8 cellular contexts compared by ENCODE assay signal in the genomic region with DNA sequence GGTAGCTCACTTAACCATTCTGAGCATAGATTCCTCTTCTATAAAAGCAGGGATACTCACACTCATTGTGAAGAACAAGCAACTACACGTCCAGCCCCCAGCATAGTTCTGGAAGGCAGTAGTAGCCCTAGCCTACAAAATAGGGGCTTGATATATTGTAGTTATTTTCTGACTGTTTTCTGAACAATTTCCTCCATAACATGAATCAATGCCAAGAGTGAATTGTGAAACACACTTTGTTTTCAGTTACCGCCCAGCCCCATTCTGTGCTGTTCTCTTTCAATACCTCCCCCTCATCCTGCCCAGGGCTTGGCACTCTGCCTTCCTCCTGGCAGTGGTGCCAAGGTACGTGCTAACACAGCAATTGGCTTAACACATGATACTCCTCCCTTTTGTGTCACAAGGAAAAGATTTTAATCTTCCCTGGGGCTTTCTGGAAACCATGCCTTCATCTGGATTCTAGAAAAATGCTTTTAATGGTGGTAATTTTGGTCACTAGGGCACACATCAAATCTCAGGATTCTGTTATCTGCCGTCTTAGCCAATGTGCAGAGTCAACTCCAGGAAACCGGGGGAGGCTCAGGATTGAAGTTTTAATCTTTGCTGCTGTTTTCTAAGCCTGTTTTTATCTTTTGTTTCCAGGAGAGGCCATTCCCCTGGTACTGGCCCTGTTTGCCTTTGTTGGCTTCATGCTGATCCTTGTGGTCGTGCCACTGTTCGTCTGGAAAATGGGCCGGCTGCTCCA. TPM values are rescaled to one million over a fixed set of nuclear protein-coding genes. Genes with fewer than 3 reads are reported as not detected.
DNase-seq lines count a peak whose midpoint lies in the region; ATAC-seq, FAIRE-seq and TF ChIP-seq lines count a peak whose summit lies in the region.

No MANE protein-coding gene starts in this region.

- peaks cover 8% of the 10 kb centered on the region for H3K4me1 Mint-ChIP-seq in type B pancreatic cell (ENCODE audit: unreplicated experiment)

- no TSS peak for BruUV-seq in HepG2 (replicated peaks; lab: Mats Ljungman, UMichigan)

- intact Hi-C loops in HepG2 (cut with micrococcal nuclease; ENCODE audit: unreplicated experiment) (no loop called here), kidney (cut with DNase I) (no loop called here)

- H3K79me2 ChIP-seq in HepG2 (ENCODE audit: insufficient read depth, low read length), result no peaks in the 10 kb centered on the region

- FAIRE-seq in HepG2 (lab: Jason Lieb, UNC) (no peak), kidney (lab: Jason Lieb, UNC) (peak; percentile 92), GM12891 (lab: Jason Lieb, UNC) (no peak)

- no peaks in the 10 kb centered on the region for H3K36me3 Mint-ChIP-seq in type B pancreatic cell

- no peaks in the 10 kb centered on the region for H4K20me1 ChIP-seq in HepG2 (ENCODE audit: insufficient read depth, low read length)

- H3K36me3 ChIP-seq in liver (ENCODE audit: control insufficient read depth in 4 of 4, insufficient read depth in 3 of 4, low read depth in 1 of 4, low read length in 3 of 4), result no peaks in the 10 kb centered on the region
- H3K36me3 ChIP-seq in HepG2 (replicated peaks in 1 of 2; ENCODE audit: control insufficient read depth in 1 of 2, insufficient read depth in 2 of 2, low read length in 2 of 2), result no peaks in the 10 kb centered on the region
- no peaks in the 10 kb centered on the region for H3K36me3 ChIP-seq in kidney (ENCODE audit: control insufficient read depth in 1 of 2, insufficient read depth in 2 of 2, low read length in 2 of 2)

- TF ChIP-seq EP300 in HepG2 (IDR thresholded peaks at IDR 0.05; ENCODE audit: low read depth in 2 of 2, low read length in 2 of 2), result no peak
- TF ChIP-seq EP300 in HepG2 (CRISPR knock-in tag; IDR thresholded peaks at IDR 0.05; ENCODE audit: borderline replicate concordance), result no peak

- in situ Hi-C loops in HepG2 (cut with HindIII; ENCODE audit: extremely low pct_ligation_motif_present, low pct_unique_long_range_greater_than_20kb), result no loop called here

- H3K4me1 ChIP-seq in liver (ENCODE audit: control insufficient read depth in 4 of 4, insufficient read depth in 4 of 4, low read length in 3 of 4), result peaks cover 3 to 6% (median 4%) of the 10 kb centered on the region in 4 donors
- peaks cover 4% of the 10 kb centered on the region for H3K4me1 ChIP-seq in HepG2 (ENCODE audit: insufficient read depth, low read length)
- peaks cover 0 to 8% of the 10 kb centered on the region in 2 donors for H3K4me1 ChIP-seq in kidney (ENCODE audit: control insufficient read depth in 1 of 2, insufficient read depth in 1 of 2, low read depth in 1 of 2, low read length in 2 of 2)

- H3K27me3 ChIP-seq in liver (ENCODE audit: control insufficient read depth in 4 of 4, insufficient read depth in 4 of 4, low read length in 3 of 4), result no peaks in the 10 kb centered on the region
- H3K27me3 ChIP-seq in HepG2 (ENCODE audit: control insufficient read depth in 1 of 2, insufficient read depth in 2 of 2, low read length in 2 of 2), result no peaks in the 10 kb centered on the region; a peak in 1 of 5 replicates

- TF ChIP-seq CTCF in liver (IDR thresholded peaks at IDR 0.05; ENCODE audit: low read depth, low read length, missing input control) (no peak), HepG2 (CRISPR knock-in tag; IDR thresholded peaks at IDR 0.05) (no peak), kidney (IDR thresholded peaks at IDR 0.05; ENCODE audit: borderline replicate concordance, extremely low read depth, insufficient read depth) (no peak), type B pancreatic cell (conservative IDR thresholded peaks at IDR 0.05) (no peak)

- ATAC-seq in HepG2 (no peak), GM19463 (IDR thresholded peaks at IDR 0.05; ENCODE audit: unreplicated experiment) (no peak)

- TF ChIP-seq POLR2A in HepG2 (IDR thresholded peaks at IDR 0.05; ENCODE audit: insufficient read depth in 1 of 2, low read depth in 2 of 2, low read length in 2 of 2), result no peak
- no peak for TF ChIP-seq POLR2A in GM12891 (IDR thresholded peaks at IDR 0.05; ENCODE audit: low read depth, low read length)

- POLR2A ChIA-PET in HepG2 (lab: Yijun Ruan, JAX), result no interaction called here

- 40% methylated on average over 8 of the region's 8 CpGs for WGBS in liver
- 63% methylated on average over 8 of the region's 8 CpGs for WGBS in HepG2 (ENCODE audit: low lambda C conversion rate)

- peak; percentile 54 to 60 for TF ChIP-seq RAD21 in liver (IDR thresholded peaks at IDR 0.05)
- TF ChIP-seq RAD21 in HepG2 (CRISPR knock-in tag; IDR thresholded peaks at IDR 0.05), result no peak

- H3K9ac ChIP-seq in liver (ENCODE audit: low read depth in 1 of 2, low read length in 2 of 2) (peak overlapping the region in 1 of 2 donors; percentile 49), HepG2 (ENCODE audit: insufficient read depth, low read depth, low read length) (no peak overlapping the region), kidney (ENCODE audit: low read length in 2 of 2) (no peak overlapping the region)

- H3K9me3 Mint-ChIP-seq in type B pancreatic cell, result no peaks in the 10 kb centered on the region

- no peaks in the 10 kb centered on the region for H3K27me3 Mint-ChIP-seq in type B pancreatic cell

- no peaks in the 10 kb centered on the region for H3K9me3 ChIP-seq in liver (ENCODE audit: control insufficient read depth in 4 of 4, low read length in 3 of 4)
- no peaks in the 10 kb centered on the region for H3K9me3 ChIP-seq in HepG2 (ENCODE audit: low read length)
- H3K9me3 ChIP-seq in kidney (ENCODE audit: control insufficient read depth in 1 of 2, low read length in 2 of 2), result no peaks in the 10 kb centered on the region

- H3K4me3 Mint-ChIP-seq in type B pancreatic cell, result no peak overlapping the region

- H3K27ac ChIP-seq in liver (ENCODE audit: low read depth in 1 of 2, low read length in 2 of 2), result peak overlapping the region; percentile 42 to 72
- no peak overlapping the region for H3K27ac ChIP-seq in HepG2 (ENCODE audit: extremely low read length, insufficient read depth, low read length)
- H3K27ac ChIP-seq in kidney (ENCODE audit: low read depth in 2 of 2, low read length in 2 of 2), result peak overlapping the region; percentile 38 to 93

- H2AFZ ChIP-seq in HepG2 (ENCODE audit: low read length), result no peak overlapping the region

- peak overlapping the region; percentile 20 for H3K27ac Mint-ChIP-seq in type B pancreatic cell

- CTCF ChIA-PET in HepG2 (lab: Yijun Ruan, JAX; ENCODE audit: low intra/inter-chr PET ratio, low total read pairs), result no interaction called here

- no peak overlapping the region for H3K4me3 ChIP-seq in liver (ENCODE audit: low read depth in 1 of 3, low read length in 3 of 3)
- no peak overlapping the region for H3K4me3 ChIP-seq in HepG2 (replicated peaks in 1 of 3; ENCODE audit: insufficient read depth in 1 of 3, low read depth in 2 of 3, low read length in 3 of 3)
- H3K4me3 ChIP-seq in kidney (ENCODE audit: low read length in 2 of 2), result no peak overlapping the region

- H3K4me2 ChIP-seq in HepG2 (ENCODE audit: low read depth, low read length), result no peak overlapping the region

- DNase-seq in HepG2 (ENCODE audit: low spot score) (no peak), astrocyte of the hippocampus (ENCODE audit: low read depth, low spot score) (peak; percentile 80), kidney (peak; percentile 93), type B pancreatic cell (ENCODE audit: extremely low spot score, unreplicated experiment) (no peak), germinal center (ENCODE audit: low spot score) (no peak), GM12891 (ENCODE audit: insufficient read length, low spot score) (no peak)

TF ChIP-seq in liver, 16 proteins besides CTCF, POLR2A, EP300 and RAD21 (continues in another document):
- TF ChIP-seq EGR1 (IDR thresholded peaks at IDR 0.05; ENCODE audit: low read depth in 2 of 2) (peak in 1 of 2 donors; percentile 58), JUND (IDR thresholded peaks at IDR 0.05) (peak in 1 of 2 donors; percentile 48), FOXA1 (IDR thresholded peaks at IDR 0.05) (peak; percentile 56)

TF ChIP-seq in HepG2, 621 proteins besides CTCF, POLR2A, EP300 and RAD21 (continues in another document):
- no peak for TF ChIP-seq SIN3B (IDR thresholded peaks at IDR 0.05; ENCODE audit: low read length)

TF ChIP-seq in GM12891, 5 proteins besides CTCF, POLR2A, EP300 and RAD21:
- TF ChIP-seq POLR2AphosphoS5 (IDR thresholded peaks at IDR 0.05; ENCODE audit: low read depth, low read length), result no peak
- no peak for TF ChIP-seq POU2F2 (IDR thresholded peaks at IDR 0.05; ENCODE audit: low read depth, low read length)
- TF ChIP-seq TAF1 (IDR thresholded peaks at IDR 0.05; ENCODE audit: low read depth, low read length), result no peak
- TF ChIP-seq PAX5 (IDR thresholded peaks at IDR 0.05; ENCODE audit: insufficient read depth, low read length, severe bottlenecking), result no peak
- TF ChIP-seq SPI1 (IDR thresholded peaks at IDR 0.05; ENCODE audit: low read depth, low read length), result no peak

RNA-seq across cellular contexts. Expression of a gene that starts 37.2 kb away (rescaled TPM):
- total RNA-seq in liver (1 to 10 TPM in 1 of 2 donors, under 1 TPM in 1; 0.14 to 1.3 TPM), HepG2 (2016; rRNA removed; fragmentation: Illumina TruSeq; extraction: Trizol) (0.22 and 0.34 TPM in 2 replicates), kidney (0.79 TPM), type B pancreatic cell (ENCODE audit: low replicate concordance) (0.31 and 0.56 TPM in 2 replicates)
- polyA plus RNA-seq in liver (under 1 TPM; 0.14 to 0.53 TPM), HepG2 (2011; rRNA removed) (0.32 and 0.37 TPM in 2 replicates), kidney (ENCODE audit: insufficient read depth, low read depth, low replicate concordance) (not detected)
- total RNA-seq in HepG2 (2016; cell fraction: cytosol; rRNA removed; fragmentation: Illumina TruSeq; extraction: Trizol; ENCODE audit: low read depth), result 0.53 and 0.91 TPM in 2 replicates
- 0.42 and 0.48 TPM in 2 replicates for total RNA-seq in HepG2 (2016; cell fraction: insoluble cytoplasmic fraction; rRNA removed; fragmentation: Illumina TruSeq; extraction: Trizol)
- total RNA-seq in HepG2 (2016; cell fraction: membrane; rRNA removed; fragmentation: Illumina TruSeq; extraction: Trizol), result 0.37 and 0.45 TPM in 2 replicates
- 0.68 and 1.5 TPM in 2 replicates for total RNA-seq in HepG2 (2016; cell fraction: nucleus; rRNA removed; fragmentation: Illumina TruSeq; extraction: Trizol)
- polyA plus RNA-seq in HepG2 (2011; cell fraction: cytosol; rRNA removed), result 0.22 and 0.24 TPM in 2 replicates
- 0.63 and 0.69 TPM in 2 replicates for polyA plus RNA-seq in HepG2 (2011; cell fraction: nucleus; rRNA removed)
- 0.17 and 0.27 TPM in 2 replicates for polyA plus RNA-seq in HepG2 (2012)
- 0.06 TPM in 1 of 2 replicates, not detected in the other for polyA plus RNA-seq in HepG2 (2016; cell fraction: cytosol; fragmentation: Illumina TruSeq; extraction: Trizol; ENCODE audit: low read depth)
- polyA plus RNA-seq in HepG2 (2016; cell fraction: insoluble cytoplasmic fraction; fragmentation: Illumina TruSeq; extraction: Trizol; ENCODE audit: low read depth), result 0.34 and 0.61 TPM in 2 replicates
- polyA plus RNA-seq in HepG2 (2016; cell fraction: membrane; fragmentation: Illumina TruSeq; extraction: Trizol; ENCODE audit: low read depth), result 0.15 and 0.18 TPM in 2 replicates
- polyA plus RNA-seq in HepG2 (2016; cell fraction: nucleus; fragmentation: Illumina TruSeq; extraction: Trizol; ENCODE audit: insufficient read depth, low read depth), result 1.2 and 1.8 TPM in 2 replicates
- 2.0 and 67.6 TPM in 2 replicates for polyA minus RNA-seq in HepG2 (2011; rRNA and poly(A)+ RNA removed; ENCODE audit: low replicate concordance)
- 0.40 and 0.62 TPM in 2 replicates for polyA minus RNA-seq in HepG2 (2011; cell fraction: cytosol; rRNA and poly(A)+ RNA removed)
- 3.1 and 4.8 TPM in 2 replicates for polyA minus RNA-seq in HepG2 (2011; cell fraction: nucleus; rRNA and poly(A)+ RNA removed)
- polyA plus RNA-seq in GM12891 (2012; ENCODE audit: low read depth, missing spikeins), result 0.13 TPM

Comparison
In these comparisons a context has a peak if more than half of its experiments do, and no peak if none do; other contexts are left out.
1. DNase-seq: peak in astrocyte of the hippocampus (single experiment) and kidney (single experiment); none in HepG2 (single experiment), type B pancreatic cell (single experiment), germinal center (single experiment) and GM12891 (single experiment).